Comparison of ENCODE assay signal across 1 cellular context in genomic region chr16:57892447-57893096, GRCh38.
TF ChIP-seq lines count a peak whose summit lies in the region.

No MANE protein-coding gene starts in this region.

TF ChIP-seq in HepG2, 621 proteins besides CTCF, POLR2A, EP300 and RAD21 (continued from another document and continues in another):
- TF ChIP-seq ZXDC (CRISPR knock-in tag; IDR thresholded peaks at IDR 0.05) (peak; percentile 80; the same call in 1 of the 2 replicates), ATF7 (IDR thresholded peaks at IDR 0.05) (no peak), ATF7 (CRISPR knock-in tag; IDR thresholded peaks at IDR 0.05) (peak; percentile 34; the same call in 1 of the 2 replicates), KLF9 (CRISPR knock-in tag; IDR thresholded peaks at IDR 0.05; ENCODE audit: low read depth) (no peak; the same call in 1 of the 2 replicates), ZNF350 (CRISPR knock-in tag; IDR thresholded peaks at IDR 0.05; ENCODE audit: borderline replicate concordance, low read depth) (0 out of 2 replicates have a peak, but pooled peaks have one; percentile 42), MLLT10 (CRISPR knock-in tag; IDR thresholded peaks at IDR 0.05) (no peak), ZNF143 (CRISPR knock-in tag; IDR thresholded peaks at IDR 0.05) (peak; percentile 47; the same call in 1 of the 2 replicates), CHD2 (IDR thresholded peaks at IDR 0.05; ENCODE audit: low read depth, low read length) (peak; percentile 34; the same call in 1 of the 2 replicates), ZSCAN31 (CRISPR knock-in tag; IDR thresholded peaks at IDR 0.05; ENCODE audit: low read depth) (peak; percentile 66; the same call in 1 of the 2 replicates), FOSL2 (CRISPR knock-in tag; IDR thresholded peaks at IDR 0.05) (peak; percentile 62), BCL3 (CRISPR knock-in tag; IDR thresholded peaks at IDR 0.05) (no peak), ZSCAN29 (CRISPR knock-in tag; conservative IDR thresholded peaks at IDR 0.05) (no peak), ERF (CRISPR knock-in tag; IDR thresholded peaks at IDR 0.05) (peak; percentile 20; the same call in 1 of the 2 replicates), GMEB1 (CRISPR knock-in tag; IDR thresholded peaks at IDR 0.05; ENCODE audit: borderline replicate concordance) (no peak), ZNF709 (CRISPR knock-in tag; IDR thresholded peaks at IDR 0.05) (peak; percentile 53; the same call in 1 of the 2 replicates), ADNP (CRISPR knock-in tag; IDR thresholded peaks at IDR 0.05) (peak; percentile 20; the same call in 1 of the 2 replicates), TAF1 (CRISPR knock-in tag; IDR thresholded peaks at IDR 0.05) (peak; percentile 68; the same call in 1 of the 2 replicates), SSRP1 (CRISPR knock-in tag; IDR thresholded peaks at IDR 0.05) (peak; percentile 41), ZNF678 (CRISPR knock-in tag; IDR thresholded peaks at IDR 0.05) (no peak), SAP130 (CRISPR knock-in tag; IDR thresholded peaks at IDR 0.05; ENCODE audit: low read depth) (peak; percentile 74), ARID5B (CRISPR knock-in tag; IDR thresholded peaks at IDR 0.05) (peak; percentile 59; the same call in 1 of the 2 replicates), ZNF574 (CRISPR knock-in tag; IDR thresholded peaks at IDR 0.05) (peak; percentile 26; the same call in 1 of the 2 replicates), ZNF138 (CRISPR knock-in tag; IDR thresholded peaks at IDR 0.05; ENCODE audit: low read depth) (no peak), MZF1 (CRISPR knock-in tag; IDR thresholded peaks at IDR 0.05; ENCODE audit: borderline replicate concordance) (no peak), THYN1 (CRISPR knock-in tag; IDR thresholded peaks at IDR 0.05; ENCODE audit: borderline replicate concordance, low read depth) (0 out of 2 replicates have a peak, but pooled peaks have one; percentile 50), ZNF580 (CRISPR knock-in tag; IDR thresholded peaks at IDR 0.05; ENCODE audit: borderline replicate concordance, low read depth) (0 out of 2 replicates have a peak, but pooled peaks have one; percentile 15), HMGA1 (CRISPR knock-in tag; conservative IDR thresholded peaks at IDR 0.05) (no peak), YEATS4 (CRISPR knock-in tag; IDR thresholded peaks at IDR 0.05; ENCODE audit: borderline replicate concordance) (0 out of 2 replicates have a peak, but pooled peaks have one; percentile 12), ZMYM3 (CRISPR knock-in tag; IDR thresholded peaks at IDR 0.05) (peak; percentile 91), MYPOP (CRISPR knock-in tag; IDR thresholded peaks at IDR 0.05) (peak; percentile 64; the same call in 1 of the 2 replicates), KDM5A (IDR thresholded peaks at IDR 0.05; ENCODE audit: borderline replicate concordance, low read length) (no peak), ZNF451 (CRISPR knock-in tag; IDR thresholded peaks at IDR 0.05) (peak; percentile 36; the same call in 1 of the 2 replicates), TFAP4 (IDR thresholded peaks at IDR 0.05; ENCODE audit: borderline replicate concordance, low read depth) (peak; percentile 51; the same call in 1 of the 2 replicates), ZNF431 (CRISPR knock-in tag; IDR thresholded peaks at IDR 0.05; ENCODE audit: borderline replicate concordance, low read depth) (peak; percentile 40; the same call in 1 of the 2 replicates), ZBTB21 (CRISPR knock-in tag; IDR thresholded peaks at IDR 0.05) (peak; percentile 83), ZNF556 (CRISPR knock-in tag; IDR thresholded peaks at IDR 0.05; ENCODE audit: borderline replicate concordance) (peak; percentile 46; the same call in 1 of the 2 replicates), ZHX2 (IDR thresholded peaks at IDR 0.05; ENCODE audit: low read depth) (peak; percentile 71), ZHX2 (CRISPR knock-in tag; IDR thresholded peaks at IDR 0.05; ENCODE audit: borderline replicate concordance) (no peak)
